ENCODE assay signal across 11 cellular contexts in genomic region chr22:24516301-24516737, GRCh38. TPM values are rescaled to one million over a fixed set of nuclear protein-coding genes. Genes with fewer than 3 reads are reported as not detected.
DNase-seq lines count a peak whose midpoint lies in the region; ATAC-seq, FAIRE-seq and TF ChIP-seq lines count a peak whose summit lies in the region.
"Had no signal": no experiment of that assay in that cellular context is flagged by ENCODE, and none has a peak within 500 bp of the region (broad histone marks: within the 10 kb centered on the region; RNA-seq: fewer than 3 reads in every experiment).

No MANE protein-coding gene starts in this region.

- CTCF ChIA-PET in GM12878 (lab: Yijun Ruan, JAX) = interaction anchor here (0.5 to 5.8 kb wide), 7 partner anchors 9 to 243 kb away, joined by 3 to 39 read pairs (median 4); no protein-coding TSS in a partner anchor
- CTCF ChIA-PET in OCI-LY7 (lab: Charles Lee; ENCODE audit: unreplicated experiment) = no interaction called here

- SMC1A ChIA-PET in GM12878 (lab: Charles Lee; ENCODE audit: uncharacterized antibody, unreplicated experiment) = interaction anchor here (0.5 to 2.8 kb wide), 8 partner anchors 10 to 88 kb away, joined by 3 to 19 read pairs (median 6); partner anchors contain the start of gene ADORA2A

- no peaks in the 10 kb centered on the region for H3K9me2 ChIP-seq in OCI-LY7 (ENCODE audit: insufficient read depth, low read length)

- TF ChIP-seq POLR2A in GM12878 (IDR thresholded peaks at IDR 0.05; ENCODE audit: low read depth, low read length) = no peak

- DNase-seq in AG08396 (ENCODE audit: low spot score) = peak; percentile 85
- peak; percentile 23 for DNase-seq in HPDE6-E6E7 (ENCODE audit: extremely low spot score)
- no peak for DNase-seq in GM12878 (ENCODE audit: low read depth, low spot score)
- peak; percentile 19 to 51 for DNase-seq in lung microvascular endothelial cell (ENCODE audit: low read depth in 2 of 2)
- DNase-seq in OCI-LY7 (ENCODE audit: low spot score) = no peak
- DNase-seq in NCI-H2107 (lab: John Stamatoyannopoulos, UW) = no peak
- DNase-seq: activated naive CD4-positive, alpha-beta T cell treated with anti-CD3 and anti-CD28 coated beads, Interleukin-2, amount 10 ng/mL, durations not matched to agents 7 days and 5 days; SJCRH30 had no signal

- H3K27ac ChIP-seq in GM12878 (ENCODE audit: control insufficient read depth, insufficient read depth) (no peak overlapping the region; the same call in 1 of the 2 replicates), OCI-LY7 (ENCODE audit: low read depth, low read length, poor library complexity, severe bottlenecking) (no peak overlapping the region)
- H3K27ac ChIP-seq: KMS-11, SJCRH30 had no signal

- in situ Hi-C loops in GM12878 (cut with MboI) = loop anchor here (5.0 kb wide), 1 partner anchor 84 kb away; no protein-coding TSS in a partner anchor

- no peak overlapping the region for H3K9ac ChIP-seq in GM12878 (ENCODE audit: control insufficient read depth, insufficient read depth, low read length)
- H3K9ac ChIP-seq: KMS-11 had no signal

- RAD21 ChIA-PET in GM12878 (lab: Charles Lee; ENCODE audit: unreplicated experiment) = interaction anchor here (1.2 to 3.3 kb wide), 3 partner anchors 9 to 81 kb away, joined by 5 to 42 read pairs (median 9); no protein-coding TSS in a partner anchor

- TF ChIP-seq RAD21 in GM12878 (IDR thresholded peaks at IDR 0.05; ENCODE audit: insufficient read depth, low read depth, low read length) = no peak

- TF ChIP-seq EP300 in GM12878 (IDR thresholded peaks at IDR 0.05; ENCODE audit: borderline replicate concordance in 1 of 2, control insufficient read depth in 1 of 2, low read depth in 2 of 2, low read length in 2 of 2) = no peak

- TF ChIP-seq CTCF in GM12878 (IDR thresholded peaks at IDR 0.05 in 2 of 3, conservative IDR thresholded peaks at IDR 0.05 in 1 of 3; ENCODE audit: control insufficient read depth in 2 of 3, extremely low read depth in 1 of 3, insufficient read depth in 1 of 3, low read depth in 3 of 3, low read length in 3 of 3) = no peak
- TF ChIP-seq CTCF in OCI-LY7 (conservative IDR thresholded peaks at IDR 0.05; ENCODE audit: low read length) = no peak

- no peaks in the 10 kb centered on the region for H3K27me3 ChIP-seq in GM12878 (replicated peaks in 1 of 2; ENCODE audit: control insufficient read depth in 2 of 2, insufficient read depth in 2 of 2, low read length in 1 of 2)
- H3K27me3 ChIP-seq: SJCRH30 had no signal

- BruUV-seq in GM12878 (replicated peaks; lab: Mats Ljungman, UMichigan) = no TSS peak
- no TSS peak for BruUV-seq in OCI-LY7 (replicated peaks; lab: Mats Ljungman, UMichigan)

- H3K4me1 ChIP-seq in GM12878 (ENCODE audit: control insufficient read depth, insufficient read depth, low read length) (peaks cover 41% of the 10 kb centered on the region), OCI-LY7 (ENCODE audit: insufficient read depth, low read length, poor library complexity, severe bottlenecking) (peaks cover 11% of the 10 kb centered on the region)

- H3K9me3 ChIP-seq in GM12878 (replicated peaks; ENCODE audit: control insufficient read depth, insufficient read depth, low read length) = no peaks in the 10 kb centered on the region
- H3K9me3 ChIP-seq in OCI-LY7 (ENCODE audit: low read length) = no peaks in the 10 kb centered on the region
- H3K9me3 ChIP-seq: SJCRH30 had no signal

- H3K36me3 ChIP-seq in GM12878 (ENCODE audit: control insufficient read depth in 2 of 2, insufficient read depth in 2 of 2, low read length in 1 of 2) = no peaks in the 10 kb centered on the region
- H3K36me3 ChIP-seq in OCI-LY7 (ENCODE audit: insufficient read depth, low read length) = no peaks in the 10 kb centered on the region
- H3K36me3 ChIP-seq: SJCRH30 had no signal

- H3K4me3 ChIP-seq in GM12878 (no peak overlapping the region), OCI-LY7 (ENCODE audit: low read depth, low read length, poor library complexity, severe bottlenecking) (no peak overlapping the region)
- H3K4me3 ChIP-seq: SJCRH30 had no signal

- 0% methylated on average over 3 of the region's 3 CpGs for WGBS in GM12878 (ENCODE audit: insufficient coverage, insufficient replicate concordance, low lambda C conversion rate, missing lambda C conversion rate)

- H4K20me1 ChIP-seq in GM12878 (ENCODE audit: control insufficient read depth, insufficient read depth) (no peaks in the 10 kb centered on the region), OCI-LY7 (ENCODE audit: insufficient read depth, low read length) (no peaks in the 10 kb centered on the region)

- intact Hi-C loops in GM12878 (cut with micrococcal nuclease; ENCODE audit: unreplicated experiment) (no loop called here), OCI-LY7 (cut with micrococcal nuclease; ENCODE audit: unreplicated experiment) (no loop called here)

- peak overlapping the region; percentile 50; the same call in 1 of the 2 replicates for H3K4me2 ChIP-seq in GM12878 (ENCODE audit: control insufficient read depth, insufficient read depth)
- H3K4me2 ChIP-seq in OCI-LY7 (ENCODE audit: low read length) = no peak overlapping the region
- H3K4me2 ChIP-seq: KMS-11 had no signal

- POLR2A ChIA-PET in GM12878 (lab: Charles Lee) (interaction anchor here (0.6 to 3.3 kb wide), 5 partner anchors 10 to 82 kb away, joined by 3 to 28 read pairs (median 16); no protein-coding TSS in a partner anchor), OCI-LY7 (lab: Charles Lee) (interaction anchor here (0.7 kb wide), 1 partner anchor 28 kb away, joined by 3 read pairs; no protein-coding TSS in a partner anchor)

- ATAC-seq in GM12878 (peak; percentile 66), GM21528 (IDR thresholded peaks at IDR 0.05; ENCODE audit: low FRiP score, unreplicated experiment) (no peak), HG02981 (IDR thresholded peaks at IDR 0.05; ENCODE audit: unreplicated experiment) (no peak)

- H3K79me2 ChIP-seq in GM12878 (ENCODE audit: control insufficient read depth, insufficient read depth, low read length) (no peaks in the 10 kb centered on the region), OCI-LY7 (ENCODE audit: insufficient read depth, low read depth, low read length) (no peaks in the 10 kb centered on the region)

- FAIRE-seq in GM12878 (lab: Jason Lieb, UNC) = peak; percentile 74

- H2AFZ ChIP-seq in GM12878 (ENCODE audit: control insufficient read depth, low read depth, low read length) = peak overlapping the region; percentile 48; the same call in 1 of the 2 replicates
- no peak overlapping the region for H2AFZ ChIP-seq in OCI-LY7 (ENCODE audit: low read length)

RNA-seq across cellular contexts. Expression of gene UPB1, which starts 21.2 kb away (rescaled TPM):
- total RNA-seq in GM12878 (2013; cell fraction: nucleolus; rRNA removed) = 39.2 and 39.8 TPM in 2 replicates
- total RNA-seq in GM12878 (2014; rRNA removed) (2.5 and 2.8 TPM in 2 replicates), GM12878 (2014; rRNA removed; fragmentation: Illumina TruSeq; extraction: Trizol) (3.4 and 3.5 TPM in 2 replicates), GM12878 (2021) (3.3 and 3.9 TPM in 2 replicates), lung microvascular endothelial cell (under 0.01 TPM in 1 of 2 replicates, not detected in the other), OCI-LY7 (2022) (0.70 and 0.85 TPM in 2 replicates)
- polyA plus RNA-seq in GM12878 (2011; ENCODE audit: low read depth) = 1.8 TPM
- polyA plus RNA-seq in GM12878 (2011; rRNA removed) (20.5 and 20.6 TPM in 2 replicates), GM12878 (2014; fragmentation: Illumina TruSeq; extraction: Trizol) (2.6 and 2.8 TPM in 2 replicates), GM12878 (2014; fragmentation: Nextera tagmentation; extraction: Ambion mirVana) (1 to 10 TPM; 2.9 to 4.5 TPM), GM12878 (2014; rRNA removed) (3.4 and 3.5 TPM in 2 replicates), GM12878 (2016; fragmentation: Nextera tagmentation; extraction: Ambion mirVana) (1 to 10 TPM in 1 of 2 experiments, under 1 TPM in 1; 0.89 to 1.2 TPM)
- polyA plus RNA-seq in GM12878 (2011; cell fraction: cytosol; rRNA removed) = 12.1 and 14.3 TPM in 2 replicates
- 19.0 and 30.2 TPM in 2 replicates for polyA plus RNA-seq in GM12878 (2011; cell fraction: nucleus; rRNA removed)
- 1.8 and 3.0 TPM in 2 replicates for polyA plus RNA-seq in GM12878 (2012)
- 10.8 and 11.0 TPM in 2 replicates for polyA minus RNA-seq in GM12878 (2011; rRNA and poly(A)+ RNA removed)
- polyA minus RNA-seq in GM12878 (2011; cell fraction: cytosol; rRNA and poly(A)+ RNA removed) = 3.3 and 3.6 TPM in 2 replicates
- polyA minus RNA-seq in GM12878 (2011; cell fraction: nucleus; rRNA and poly(A)+ RNA removed) = 6.9 and 8.1 TPM in 2 replicates
- total RNA-seq in OCI-LY7 (2014; rRNA removed; shearing (Covaris generic)) = 0.13 and 0.69 TPM in 2 replicates

RNA-seq across cellular contexts. Expression of gene GUCD1, which starts 38.6 kb away (rescaled TPM):
- total RNA-seq in GM12878 (2013; cell fraction: nucleolus; rRNA removed) = 33.2 and 34.3 TPM in 2 replicates
- total RNA-seq in GM12878 (2014; rRNA removed) (170 and 177 TPM in 2 replicates), GM12878 (2014; rRNA removed; fragmentation: Illumina TruSeq; extraction: Trizol) (81.7 and 82.2 TPM in 2 replicates), GM12878 (2021) (126 and 127 TPM in 2 replicates), lung microvascular endothelial cell (128 and 171 TPM in 2 replicates), OCI-LY7 (2022) (114 and 129 TPM in 2 replicates)
- polyA plus RNA-seq in GM12878 (2011; ENCODE audit: low read depth) = 65.3 TPM
- polyA plus RNA-seq in GM12878 (2011; rRNA removed) (57.4 and 87.1 TPM in 2 replicates), GM12878 (2014; fragmentation: Illumina TruSeq; extraction: Trizol) (65.0 and 89.3 TPM in 2 replicates), GM12878 (2014; fragmentation: Nextera tagmentation; extraction: Ambion mirVana) (10 to 100 TPM; 57.8 to 96.9 TPM), GM12878 (2014; rRNA removed) (136 and 145 TPM in 2 replicates), GM12878 (2016; fragmentation: Nextera tagmentation; extraction: Ambion mirVana) (10 to 100 TPM; 56.0 to 71.2 TPM)
- polyA plus RNA-seq in GM12878 (2011; cell fraction: cytosol; rRNA removed) = 128 and 167 TPM in 2 replicates
- polyA plus RNA-seq in GM12878 (2011; cell fraction: nucleus; rRNA removed) = 69.8 and 82.1 TPM in 2 replicates
- 80.9 and 87.1 TPM in 2 replicates for polyA plus RNA-seq in GM12878 (2012)
- polyA minus RNA-seq in GM12878 (2011; rRNA and poly(A)+ RNA removed) = 126 and 176 TPM in 2 replicates
- polyA minus RNA-seq in GM12878 (2011; cell fraction: cytosol; rRNA and poly(A)+ RNA removed) = 67.6 and 74.1 TPM in 2 replicates
- polyA minus RNA-seq in GM12878 (2011; cell fraction: nucleus; rRNA and poly(A)+ RNA removed) = 20.8 and 41.9 TPM in 2 replicates
- 80.4 and 144 TPM in 2 replicates for total RNA-seq in OCI-LY7 (2014; rRNA removed; shearing (Covaris generic))

RNA-seq across cellular contexts. Expression of gene SNRPD3, which starts 39.5 kb away (rescaled TPM):
- total RNA-seq in GM12878 (2013; cell fraction: nucleolus; rRNA removed) = 108 and 115 TPM in 2 replicates
- total RNA-seq in GM12878 (2014; rRNA removed) (175 and 179 TPM in 2 replicates), GM12878 (2014; rRNA removed; fragmentation: Illumina TruSeq; extraction: Trizol) (254 and 257 TPM in 2 replicates), GM12878 (2021) (111 and 112 TPM in 2 replicates), lung microvascular endothelial cell (158 and 165 TPM in 2 replicates), OCI-LY7 (2022) (153 and 166 TPM in 2 replicates)
- 44.6 TPM for polyA plus RNA-seq in GM12878 (2011; ENCODE audit: low read depth)
- polyA plus RNA-seq in GM12878 (2011; rRNA removed) (68.4 and 121 TPM in 2 replicates), GM12878 (2014; fragmentation: Illumina TruSeq; extraction: Trizol) (324 and 433 TPM in 2 replicates), GM12878 (2014; fragmentation: Nextera tagmentation; extraction: Ambion mirVana) (100 to 1,000 TPM; 244 to 258 TPM), GM12878 (2014; rRNA removed) (197 and 228 TPM in 2 replicates), GM12878 (2016; fragmentation: Nextera tagmentation; extraction: Ambion mirVana) (100 to 1,000 TPM; 240 to 251 TPM)
- 214 and 250 TPM in 2 replicates for polyA plus RNA-seq in GM12878 (2011; cell fraction: cytosol; rRNA removed)
- polyA plus RNA-seq in GM12878 (2011; cell fraction: nucleus; rRNA removed) = 76.5 and 82.6 TPM in 2 replicates
- 121 and 175 TPM in 2 replicates for polyA plus RNA-seq in GM12878 (2012)
- polyA minus RNA-seq in GM12878 (2011; rRNA and poly(A)+ RNA removed) = 175 and 182 TPM in 2 replicates
- polyA minus RNA-seq in GM12878 (2011; cell fraction: cytosol; rRNA and poly(A)+ RNA removed) = 36.2 and 58.3 TPM in 2 replicates
- polyA minus RNA-seq in GM12878 (2011; cell fraction: nucleus; rRNA and poly(A)+ RNA removed) = 57.3 and 92.8 TPM in 2 replicates
- 264 and 278 TPM in 2 replicates for total RNA-seq in OCI-LY7 (2014; rRNA removed; shearing (Covaris generic))

Comparison
In these comparisons a context has a peak if more than half of its experiments do, and no peak if none do; other contexts are left out.
1. DNase-seq: peak in AG08396 (single experiment), HPDE6-E6E7 (single experiment) and lung microvascular endothelial cell (2 of 2); none in GM12878 (single experiment), OCI-LY7 (single experiment) and NCI-H2107 (single experiment).